In genomic region chr2:174344716-174345472, GRCh38 we compare ENCODE assay signal across 7 cellular contexts. TPM values are rescaled to one million over a fixed set of nuclear protein-coding genes. Genes with fewer than 3 reads are reported as not detected.
A peak's percentile ranks its signal among the peaks of the same experiment; 100 is the strongest.
DNase-seq lines count a peak whose midpoint lies in the region; ATAC-seq and TF ChIP-seq lines count a peak whose summit lies in the region.

No MANE protein-coding gene starts in this region.

- WGBS in lower leg skin, 2 donors = 39 to 43% methylated on average over 14 of the region's 14 CpGs

- no peak overlapping the region for H3K27ac ChIP-seq in ascending aorta
- H3K27ac ChIP-seq in neural cell (ENCODE audit: low read length) = no peak overlapping the region
- no peak overlapping the region for H3K27ac ChIP-seq in left lung
- no peak overlapping the region for H3K27ac ChIP-seq in effector memory CD4-positive, alpha-beta T cell (ENCODE audit: insufficient read depth, low read length, poor library complexity, severe bottlenecking)

- TF ChIP-seq RAD21 in neural cell (conservative IDR thresholded peaks at IDR 0.05) = peak; percentile 74

- no peaks in the 10 kb centered on the region for H4K20me1 ChIP-seq in neural cell (ENCODE audit: insufficient read depth)

- no peaks in the 10 kb centered on the region for H3K9me2 ChIP-seq in neural cell (ENCODE audit: insufficient read depth, low read length)

- H3K4me2 ChIP-seq in neural cell (ENCODE audit: low read length) = no peak overlapping the region

- ATAC-seq in left lung = no peak

- DNase-seq in GM03348 (ENCODE audit: low spot score) (peak; percentile 29), NB4 (ENCODE audit: low read depth) (peak; percentile 69), ascending aorta (ENCODE audit: low spot score in 2 of 2) (no peak), left lung (no peak), lower leg skin (ENCODE audit: low spot score in 2 of 2) (no peak)
- no peak for DNase-seq in effector memory CD4-positive, alpha-beta T cell

- intact Hi-C loops in ascending aorta (cut with DNase I) (loop anchor here (5.0 to 10.0 kb wide), 4 partner anchors 98 to 1480 kb away; partner anchors contain the start of genes GPR155 and OLA1), left lung (cut with DNase I) (loop anchor here in 1 of 2 donors (10.0 kb wide), 1 partner anchor 940 kb away; no protein-coding TSS in a partner anchor), lower leg skin (cut with DNase I; ENCODE audit: low total_unique reads) (loop anchor here (5.0 to 10.0 kb wide), 2 partner anchors 943 to 1320 kb away; no protein-coding TSS in a partner anchor)

- H3K9ac ChIP-seq in neural cell (ENCODE audit: low read length) = no peak overlapping the region

- TF ChIP-seq EP300 in neural cell (conservative IDR thresholded peaks at IDR 0.05; ENCODE audit: poor library complexity, severe bottlenecking) = no peak

- peaks cover 5% of the 10 kb centered on the region for H3K79me2 ChIP-seq in neural cell (replicated peaks; ENCODE audit: insufficient read depth, low read length)

- peak; percentile 7 for TF ChIP-seq CTCF in NB4 (IDR thresholded peaks at IDR 0.05; ENCODE audit: low read depth, low read length)
- peak; percentile 7 to 31 (median 22) for TF ChIP-seq CTCF in ascending aorta (IDR thresholded peaks at IDR 0.05)
- TF ChIP-seq CTCF in neural cell (IDR thresholded peaks at IDR 0.05; ENCODE audit: poor library complexity, severe bottlenecking) = peak; percentile 74
- TF ChIP-seq CTCF in left lung (IDR thresholded peaks at IDR 0.05) = no peak
- TF ChIP-seq CTCF in lower leg skin (IDR thresholded peaks at IDR 0.05) = no peak

- H3F3A ChIP-seq in neural cell (ENCODE audit: insufficient read depth, low read length, poor library complexity, severe bottlenecking) = peaks cover 3% of the 10 kb centered on the region

- H3K36me3 ChIP-seq in ascending aorta (peaks cover 10 to 16% of the 10 kb centered on the region in 2 donors), neural cell (ENCODE audit: insufficient read depth, low read length) (no peaks in the 10 kb centered on the region), left lung (peaks cover 0 to 29% of the 10 kb centered on the region in 2 donors)
- H3K36me3 ChIP-seq in effector memory CD4-positive, alpha-beta T cell (ENCODE audit: control insufficient read depth, insufficient read depth, low read length) = peaks cover 14% of the 10 kb centered on the region

- H3K4me3 ChIP-seq in NB4 (ENCODE audit: low read depth, low read length) (no peak overlapping the region), ascending aorta (no peak overlapping the region), neural cell (ENCODE audit: low read length) (no peak overlapping the region), left lung (no peak overlapping the region), lower leg skin (ENCODE audit: low read depth, poor library complexity, severe bottlenecking) (no peak overlapping the region)
- H3K4me3 ChIP-seq in effector memory CD4-positive, alpha-beta T cell (ENCODE audit: insufficient read depth, low read depth, low read length, poor library complexity, severe bottlenecking) = no peak overlapping the region

- no peak for TF ChIP-seq POLR2A in NB4 (IDR thresholded peaks at IDR 0.05; ENCODE audit: extremely low read depth, insufficient read length)
- TF ChIP-seq POLR2A in lower leg skin (IDR thresholded peaks at IDR 0.05) = no peak

- H3K27me3 ChIP-seq in ascending aorta = peaks cover 32% of the 10 kb centered on the region
- H3K27me3 ChIP-seq in neural cell (ENCODE audit: insufficient read depth, low read depth, low read length) = peaks cover 58% of the 10 kb centered on the region
- H3K27me3 ChIP-seq in left lung = peaks cover 58 to 64% of the 10 kb centered on the region in 2 donors
- peaks cover 53% of the 10 kb centered on the region for H3K27me3 ChIP-seq in effector memory CD4-positive, alpha-beta T cell (replicated peaks; ENCODE audit: control insufficient read depth, insufficient read depth, low read length, poor library complexity, severe bottlenecking)

- H3K4me1 ChIP-seq in ascending aorta = peaks cover 10 to 20% of the 10 kb centered on the region in 2 donors
- H3K4me1 ChIP-seq in left lung = peaks cover 11 to 32% of the 10 kb centered on the region in 2 donors
- peaks cover 35% of the 10 kb centered on the region for H3K4me1 ChIP-seq in effector memory CD4-positive, alpha-beta T cell (ENCODE audit: control insufficient read depth, insufficient read depth, low read length, poor library complexity, severe bottlenecking)

- H3K9me3 ChIP-seq in ascending aorta = no peaks in the 10 kb centered on the region
- H3K9me3 ChIP-seq in neural cell (ENCODE audit: low read length) = no peaks in the 10 kb centered on the region
- no peaks in the 10 kb centered on the region for H3K9me3 ChIP-seq in left lung
- H3K9me3 ChIP-seq in effector memory CD4-positive, alpha-beta T cell (ENCODE audit: control insufficient read depth, low read length) = no peaks in the 10 kb centered on the region

- H2AFZ ChIP-seq in neural cell (ENCODE audit: low read depth, low read length) = no peak overlapping the region

TF ChIP-seq in neural cell, 6 proteins besides CTCF, POLR2A, EP300 and RAD21:
- TF ChIP-seq TAF1 (IDR thresholded peaks at IDR 0.05; ENCODE audit: low read depth) = no peak
- TF ChIP-seq REST (IDR thresholded peaks at IDR 0.05; ENCODE audit: borderline replicate concordance) = no peak
- TF ChIP-seq POLR2AphosphoS5 (IDR thresholded peaks at IDR 0.05) = no peak
- TF ChIP-seq MXI1 (conservative IDR thresholded peaks at IDR 0.05; ENCODE audit: poor library complexity, severe bottlenecking) = no peak
- no peak for TF ChIP-seq EZH2 (IDR thresholded peaks at IDR 0.05; ENCODE audit: borderline replicate concordance, insufficient read depth, low read length, poor library complexity, severe bottlenecking)
- peak; percentile 65 for TF ChIP-seq SMC3 (conservative IDR thresholded peaks at IDR 0.05; ENCODE audit: poor library complexity)
TF ChIP-seq in neural cell: peak in this region for 1.

RNA-seq across cellular contexts. Expression of gene SP9, which starts 10.1 kb away (rescaled TPM):
- total RNA-seq in ascending aorta (not detected), left lung (not detected), lower leg skin (1 to 10 TPM in 1 of 4 donors, not detected in 3; 1.7 TPM)
- polyA plus RNA-seq in neural cell = 1.6 and 2.5 TPM in 2 replicates
- 3.7 and 4.1 TPM in 2 replicates for polyA minus RNA-seq in neural cell

RNA-seq across cellular contexts. Expression of gene SCRN3, which starts 50.6 kb away (rescaled TPM):
- total RNA-seq in ascending aorta = 2.3 TPM
- 56.7 and 57.1 TPM in 2 replicates for polyA plus RNA-seq in neural cell
- polyA minus RNA-seq in neural cell = 55.3 and 63.7 TPM in 2 replicates
- total RNA-seq in left lung = 10 to 100 TPM; 22.6 to 31.9 TPM
- total RNA-seq in lower leg skin = 10 to 100 TPM; 10.1 to 14.3 (median 12.9) TPM

Comparison
In these comparisons a context has a peak if more than half of its experiments do, and no peak if none do; other contexts are left out.
1. DNase-seq: peak in GM03348 (single experiment) and NB4 (single experiment); none in ascending aorta (0 of 2), left lung (0 of 2), lower leg skin (0 of 2) and effector memory CD4-positive, alpha-beta T cell (0 of 3).
2. CTCF ChIP-seq: peak in NB4 (single experiment), ascending aorta (3 of 3) and neural cell (single experiment); none in left lung (0 of 2) and lower leg skin (0 of 3).